Comparison of ENCODE assay signal across 20 cellular contexts in genomic region chr11:45156201-45156600, GRCh38.
"Had no signal": no experiment of that assay in that cellular context is flagged by ENCODE, and none has a peak within 500 bp of the region (broad histone marks: within the 10 kb centered on the region; RNA-seq: fewer than 3 reads in every experiment).

No MANE protein-coding gene starts in this region.

- ATAC-seq: gastrocnemius medialis; left colon; mucosa of descending colon; SK-N-SH treated with all-trans-retinoic acid at 6 μM for 48 hours; stimulated activated naive CD8-positive, alpha-beta T cell treated with anti-CD3 and anti-CD28 coated beads, Interleukin-15, Interleukin-2, amounts not matched to agents 100 U/mL and 50 U/mL, for 24 hours had no signal

- H3K4me3 ChIP-seq: esophagus muscularis mucosa, gastrocnemius medialis, mucosa of descending colon, prostate gland, thyroid gland had no signal

- H3K4me1 Mint-ChIP-seq: activated CD4-positive, alpha-beta memory T cell treated with anti-CD3 and anti-CD28 coated beads, Interleukin-2, amount 10 ng/mL, durations not matched to agents 7 days and 5 days; activated CD4-positive, alpha-beta T cell treated with anti-CD3 and anti-CD28 coated beads, Interleukin-2, amount 10 ng/mL, durations not matched to agents 24 days and 14 days had no signal

- H3K27me3 ChIP-seq: esophagus muscularis mucosa, gastrocnemius medialis, thyroid gland had no signal

- H3K9me3 ChIP-seq: esophagus muscularis mucosa, gastrocnemius medialis, mucosa of descending colon, prostate gland, thyroid gland had no signal

- H3K36me3 ChIP-seq: esophagus muscularis mucosa, gastrocnemius medialis, prostate gland, thyroid gland had no signal

- H3K27ac ChIP-seq: gastrocnemius medialis, prostate gland had no signal

- DNase-seq: activated CD4-positive, alpha-beta memory T cell treated with anti-CD3 and anti-CD28 coated beads, Interleukin-2, amount 10 ng/mL, durations not matched to agents 7 days and 5 days; activated CD4-positive, alpha-beta T cell treated with anti-CD3 and anti-CD28 coated beads, Interleukin-2, amount 10 ng/mL, durations not matched to agents 24 days and 14 days; activated naive CD4-positive, alpha-beta T cell treated with anti-CD3 and anti-CD28 coated beads for 36 hours; activated naive CD8-positive, alpha-beta T cell treated with anti-CD3 and anti-CD28 coated beads, Interleukin-2, amount 10 ng/mL, durations not matched to agents 7 days and 5 days; amniotic stem cell; effector CD4-positive, alpha-beta T cell; gastrocnemius medialis; left colon; mucosa of descending colon; occipital lobe; stimulated activated CD4-positive, alpha-beta T cell treated with anti-CD3 and anti-CD28 coated beads, Interleukin-4, amount 100 ng/mL, for 24 hours; stimulated activated naive CD8-positive, alpha-beta T cell treated with anti-CD3 and anti-CD28 coated beads, Interleukin-15, Interleukin-2, amounts not matched to agents 100 U/mL and 50 U/mL, for 24 hours; substantia nigra; thyroid gland had no signal

- H3K27me3 Mint-ChIP-seq: activated CD4-positive, alpha-beta memory T cell treated with anti-CD3 and anti-CD28 coated beads, Interleukin-2, amount 10 ng/mL, durations not matched to agents 7 days and 5 days; activated CD4-positive, alpha-beta T cell treated with anti-CD3 and anti-CD28 coated beads, Interleukin-2, amount 10 ng/mL, durations not matched to agents 24 days and 14 days; activated naive CD8-positive, alpha-beta T cell treated with anti-CD3 and anti-CD28 coated beads, Interleukin-2, amount 10 ng/mL, durations not matched to agents 7 days and 5 days; dendritic cell treated with granulocyte-macrophage colony-stimulating factor and Interleukin-4, amounts not matched to agents 40 ng/mL and 50 ng/mL, for 4 days; memory B cell had no signal

- H3K36me3 Mint-ChIP-seq: activated naive CD8-positive, alpha-beta T cell treated with anti-CD3 and anti-CD28 coated beads, Interleukin-2, amount 10 ng/mL, durations not matched to agents 7 days and 5 days had no signal

- H3K27ac Mint-ChIP-seq: activated CD4-positive, alpha-beta memory T cell treated with anti-CD3 and anti-CD28 coated beads, Interleukin-2, amount 10 ng/mL, durations not matched to agents 7 days and 5 days; activated CD4-positive, alpha-beta T cell treated with anti-CD3 and anti-CD28 coated beads, Interleukin-2, amount 10 ng/mL, durations not matched to agents 24 days and 14 days; activated naive CD4-positive, alpha-beta T cell treated with anti-CD3 and anti-CD28 coated beads for 36 hours; activated naive CD8-positive, alpha-beta T cell treated with anti-CD3 and anti-CD28 coated beads, Interleukin-2, amount 10 ng/mL, durations not matched to agents 7 days and 5 days; dendritic cell treated with granulocyte-macrophage colony-stimulating factor and Interleukin-4, amounts not matched to agents 40 ng/mL and 50 ng/mL, for 4 days; memory B cell had no signal

- H3K4me3 Mint-ChIP-seq: activated CD4-positive, alpha-beta memory T cell treated with anti-CD3 and anti-CD28 coated beads, Interleukin-2, amount 10 ng/mL, durations not matched to agents 7 days and 5 days; activated CD4-positive, alpha-beta T cell treated with anti-CD3 and anti-CD28 coated beads, Interleukin-2, amount 10 ng/mL, durations not matched to agents 24 days and 14 days; activated naive CD4-positive, alpha-beta T cell treated with anti-CD3 and anti-CD28 coated beads for 36 hours; activated naive CD8-positive, alpha-beta T cell treated with anti-CD3 and anti-CD28 coated beads, Interleukin-2, amount 10 ng/mL, durations not matched to agents 7 days and 5 days; dendritic cell treated with granulocyte-macrophage colony-stimulating factor and Interleukin-4, amounts not matched to agents 40 ng/mL and 50 ng/mL, for 4 days; memory B cell; neural crest cell had no signal

- H3K9me3 Mint-ChIP-seq: activated CD4-positive, alpha-beta memory T cell treated with anti-CD3 and anti-CD28 coated beads, Interleukin-2, amount 10 ng/mL, durations not matched to agents 7 days and 5 days; activated CD4-positive, alpha-beta T cell treated with anti-CD3 and anti-CD28 coated beads, Interleukin-2, amount 10 ng/mL, durations not matched to agents 24 days and 14 days; activated naive CD4-positive, alpha-beta T cell treated with anti-CD3 and anti-CD28 coated beads for 36 hours; activated naive CD8-positive, alpha-beta T cell treated with anti-CD3 and anti-CD28 coated beads, Interleukin-2, amount 10 ng/mL, durations not matched to agents 7 days and 5 days; dendritic cell treated with granulocyte-macrophage colony-stimulating factor and Interleukin-4, amounts not matched to agents 40 ng/mL and 50 ng/mL, for 4 days; memory B cell; neural crest cell had no signal
